ENCODE assay signal across 8 cellular contexts in genomic region chr7:28187012-28187411, GRCh38. TPM values are rescaled to one million over a fixed set of nuclear protein-coding genes. Genes with fewer than 3 reads are reported as not detected.
"Had no signal": no experiment of that assay in that cellular context is flagged by ENCODE, and none has a peak within 500 bp of the region (broad histone marks: within the 10 kb centered on the region; RNA-seq: fewer than 3 reads in every experiment).

No MANE protein-coding gene starts in this region.

- H3K9me3 Mint-ChIP-seq: GM23338, H9 had no signal

- FAIRE-seq: H1, H54, HTR-8/SVneo had no signal

- H2AFZ ChIP-seq: GM23338 had no signal

- DNase-seq: H9, HCEC 1CT, IMR-90 had no signal

- H3K27ac Mint-ChIP-seq: GM23338, H9 had no signal

- H3K4me3 ChIP-seq: GM23338 had no signal

- ATAC-seq: GM23338 had no signal

- H3K4me2 ChIP-seq: GM23338 had no signal

RNA-seq across cellular contexts. Expression of gene JAZF1, which starts 6.4 kb away (rescaled TPM):
- total RNA-seq: HT-29 had no signal
